Comparison of ENCODE assay signal across 1 cellular context in the genomic region with DNA sequence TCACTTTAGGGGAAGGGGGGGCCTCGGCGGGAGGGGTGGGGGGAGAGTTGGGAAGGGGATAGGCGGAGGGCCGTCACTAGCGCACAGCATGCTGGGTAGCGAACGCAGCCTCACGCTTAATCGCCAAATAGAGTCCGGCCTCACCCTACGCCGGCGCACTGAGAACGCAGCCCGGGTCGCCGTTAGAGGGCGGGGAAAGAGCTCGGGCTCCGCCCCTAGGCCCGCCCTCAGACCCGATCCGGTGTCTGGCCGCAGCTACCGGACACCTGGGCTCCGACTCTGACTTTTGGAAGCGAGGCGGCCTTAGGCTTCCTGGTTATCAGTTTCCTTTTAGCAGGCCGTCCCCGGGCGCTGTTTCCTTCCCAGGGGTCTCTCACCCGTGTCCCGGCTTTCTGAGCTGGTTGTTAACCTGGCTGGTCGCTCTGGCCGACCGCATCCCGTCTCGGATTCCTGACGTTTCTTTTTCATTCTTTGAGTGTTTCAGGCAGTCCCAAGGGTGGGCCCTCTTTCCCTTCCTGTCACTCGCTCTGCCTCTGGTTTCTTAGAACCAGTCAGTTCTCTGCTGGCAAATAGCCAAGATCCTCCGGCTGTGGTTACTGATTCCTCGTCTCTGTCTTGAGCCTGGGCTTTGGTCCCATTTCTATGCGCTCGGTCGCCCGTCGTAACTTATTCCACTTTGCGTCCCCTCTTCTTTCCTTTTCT.
TF ChIP-seq lines count a peak whose summit lies in the region.

No MANE protein-coding gene starts in this region.

TF ChIP-seq in SK-N-SH treated with all-trans-retinoic acid at 6 μM for 48 hours, 23 proteins besides CTCF, POLR2A, EP300 and RAD21 (continued from another document):
- TF ChIP-seq, protein P1, sequence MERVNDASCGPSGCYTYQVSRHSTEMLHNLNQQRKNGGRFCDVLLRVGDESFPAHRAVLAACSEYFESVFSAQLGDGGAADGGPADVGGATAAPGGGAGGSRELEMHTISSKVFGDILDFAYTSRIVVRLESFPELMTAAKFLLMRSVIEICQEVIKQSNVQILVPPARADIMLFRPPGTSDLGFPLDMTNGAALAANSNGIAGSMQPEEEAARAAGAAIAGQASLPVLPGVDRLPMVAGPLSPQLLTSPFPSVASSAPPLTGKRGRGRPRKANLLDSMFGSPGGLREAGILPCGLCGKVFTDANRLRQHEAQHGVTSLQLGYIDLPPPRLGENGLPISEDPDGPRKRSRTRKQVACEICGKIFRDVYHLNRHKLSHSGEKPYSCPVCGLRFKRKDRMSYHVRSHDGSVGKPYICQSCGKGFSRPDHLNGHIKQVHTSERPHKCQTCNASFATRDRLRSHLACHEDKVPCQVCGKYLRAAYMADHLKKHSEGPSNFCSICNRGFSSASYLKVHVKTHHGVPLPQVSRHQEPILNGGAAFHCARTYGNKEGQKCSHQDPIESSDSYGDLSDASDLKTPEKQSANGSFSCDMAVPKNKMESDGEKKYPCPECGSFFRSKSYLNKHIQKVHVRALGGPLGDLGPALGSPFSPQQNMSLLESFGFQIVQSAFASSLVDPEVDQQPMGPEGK (CRISPR knock-in tag; IDR thresholded peaks at IDR 0.05; ENCODE audit: borderline replicate concordance), result no peak
TF ChIP-seq in SK-N-SH treated with all-trans-retinoic acid at 6 μM for 48 hours: peak in this region for 0.
